In genomic region chr18:59640721-59641120, GRCh38 we compare ENCODE assay signal across 21 cellular contexts. TPM values are rescaled to one million over a fixed set of nuclear protein-coding genes. Genes with fewer than 3 reads are reported as not detected.
A peak's percentile ranks its signal among the peaks of the same experiment; 100 is the strongest.
DNase-seq lines count a peak whose midpoint lies in the region; TF ChIP-seq lines count a peak whose summit lies in the region.
"Had no signal": no experiment of that assay in that cellular context is flagged by ENCODE, and none has a peak within 500 bp of the region (broad histone marks: within the 10 kb centered on the region; RNA-seq: fewer than 3 reads in every experiment).

No MANE protein-coding gene starts in this region.

- H3K27me3 ChIP-seq in osteoblast (ENCODE audit: insufficient read depth, low read length), result no peaks in the 10 kb centered on the region
- H3K27me3 ChIP-seq: BE2C; BLaER1 treated with 17β-estradiol and CSF1 and Interleukin-3, amounts not matched to agents 10 nM and 100 nM had no signal

- peaks cover 98% of the 10 kb centered on the region for H3K79me2 ChIP-seq in osteoblast (ENCODE audit: insufficient read depth, low read length)

- no peak overlapping the region for H3K4me3 ChIP-seq in osteoblast (ENCODE audit: insufficient read depth, low read length)
- H3K4me3 ChIP-seq: A549; BLaER1 treated with 17β-estradiol and CSF1 and Interleukin-3, amounts not matched to agents 10 nM and 100 nM; GM12878; HAP-1 had no signal

- H3K4me2 ChIP-seq in osteoblast (ENCODE audit: insufficient read depth, low read length), result peak overlapping the region; percentile 2
- H3K4me2 ChIP-seq: A549; BLaER1 treated with 17β-estradiol and CSF1 and Interleukin-3, amounts not matched to agents 10 nM and 100 nM had no signal

- H3K9me3 ChIP-seq in osteoblast (ENCODE audit: low read depth, low read length), result no peaks in the 10 kb centered on the region
- H3K9me3 ChIP-seq: A549; BE2C; BLaER1 treated with 17β-estradiol and CSF1 and Interleukin-3, amounts not matched to agents 10 nM and 100 nM; HAP-1 had no signal

- no peak overlapping the region for H2AFZ ChIP-seq in osteoblast (ENCODE audit: low read length)

- no peak overlapping the region for H3K27ac ChIP-seq in osteoblast (ENCODE audit: low read depth, low read length)
- H3K27ac ChIP-seq: A549; BLaER1 treated with 17β-estradiol and CSF1 and Interleukin-3, amounts not matched to agents 10 nM and 100 nM had no signal

- H3K4me1 ChIP-seq in osteoblast (ENCODE audit: insufficient read depth, low read length), result peaks cover 29% of the 10 kb centered on the region
- H3K4me1 ChIP-seq: A549, BE2C, HAP-1 had no signal

- peaks cover 11% of the 10 kb centered on the region for H4K20me1 ChIP-seq in osteoblast (ENCODE audit: insufficient read depth, low read length)
- H4K20me1 ChIP-seq: BLaER1 treated with 17β-estradiol and CSF1 and Interleukin-3, amounts not matched to agents 10 nM and 100 nM had no signal

- TF ChIP-seq CTCF in osteoblast (IDR thresholded peaks at IDR 0.05; ENCODE audit: extremely low read depth, low read depth, low read length), result no peak

- H3K36me3 ChIP-seq in osteoblast (ENCODE audit: insufficient read depth, low read length), result no peaks in the 10 kb centered on the region
- H3K36me3 ChIP-seq: BE2C; BLaER1 treated with 17β-estradiol and CSF1 and Interleukin-3, amounts not matched to agents 10 nM and 100 nM; HAP-1 had no signal

- DNase-seq in EH (ENCODE audit: low read depth) (peak; percentile 83), amniotic epithelial cell (ENCODE audit: low read depth) (peak; percentile 82), fibroblast of peridontal ligament (ENCODE audit: extremely low read depth) (peak; percentile 73), osteoblast (ENCODE audit: insufficient read length, low spot score, missing footprints) (no peak), NCI-H1048 (lab: John Stamatoyannopoulos, UW) (no peak), cerebellar nuclear complex (lab: John Stamatoyannopoulos, UW) (no peak), NCI-H748 (lab: John Stamatoyannopoulos, UW; ENCODE audit: unreplicated experiment) (no peak), NAMALWA (ENCODE audit: low spot score) (no peak)
- DNase-seq: 8988T; ACHN; AML-193; BE2C; CD4-positive, alpha-beta T cell; CD8-positive, alpha-beta memory T cell; DMS153; GDM1; GOT3 had no signal

RNA-seq across cellular contexts. Expression of gene CCBE1, which starts 56.5 kb away (rescaled TPM):
- 51.4 and 53.0 TPM in 2 replicates for total RNA-seq in osteoblast
- total RNA-seq: CD4-positive, alpha-beta T cell; CD8-positive, alpha-beta memory T cell had no signal

Comparison
In these comparisons a context has a peak if more than half of its experiments do, and no peak if none do; other contexts are left out.
1. DNase-seq: peak in EH (single experiment), amniotic epithelial cell (single experiment) and fibroblast of peridontal ligament (single experiment); none in osteoblast (single experiment), NCI-H1048 (single experiment), cerebellar nuclear complex (0 of 2), NCI-H748 (single experiment) and NAMALWA (single experiment).